In the genomic region with DNA sequence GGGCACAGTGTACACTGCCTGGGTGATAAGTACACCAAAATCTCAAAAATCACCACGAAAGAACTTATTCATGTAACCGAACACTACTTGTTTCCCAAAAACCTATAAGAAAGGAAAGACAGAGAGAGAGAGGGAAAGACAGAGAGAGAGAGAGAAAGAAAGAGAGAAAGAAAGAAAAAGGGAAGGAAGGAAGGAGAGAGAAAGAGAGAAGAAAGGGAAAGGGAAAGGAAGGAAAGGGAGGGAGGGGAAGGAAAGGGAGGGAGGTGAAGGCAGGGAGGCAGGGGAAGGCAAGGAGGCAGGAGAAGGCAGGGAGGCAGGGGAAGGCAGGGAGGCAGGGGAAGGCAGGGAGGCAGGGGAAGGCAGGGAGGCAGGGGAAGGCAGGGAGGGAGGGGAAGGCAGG, we compare ENCODE assay signal across 25 cellular contexts. TPM values are rescaled to one million over a fixed set of nuclear protein-coding genes. Genes with fewer than 3 reads are reported as not detected.
A peak's percentile ranks its signal among the peaks of the same experiment; 100 is the strongest.
DNase-seq lines count a peak whose midpoint lies in the region; ATAC-seq and TF ChIP-seq lines count a peak whose summit lies in the region.
"Had no signal": no experiment of that assay in that cellular context is flagged by ENCODE, and none has a peak within 500 bp of the region (broad histone marks: within the 10 kb centered on the region; RNA-seq: fewer than 3 reads in every experiment).

No MANE protein-coding gene starts in this region.

- no peak overlapping the region for H3K4me3 ChIP-seq in Caco-2 (ENCODE audit: low read depth, low read length)
- H3K4me3 ChIP-seq in MG63: no peak overlapping the region
- H3K4me3 ChIP-seq: Peyer's patch had no signal

- peak overlapping the region; percentile 71 for H3K27ac Mint-ChIP-seq in T-helper 2 cell treated with Interferon-gamma antibody and Interleukin-4, amounts not matched to agents 5 μg/mL and 100 μg/mL, for 36 hours
- H3K27ac Mint-ChIP-seq in Caco-2 (ENCODE audit: unreplicated experiment): peak overlapping the region; percentile 79
- peak overlapping the region; percentile 89 for H3K27ac Mint-ChIP-seq in activated T-helper 17 cell treated with anti-CD3 and anti-CD28 coated beads, Interleukin-2, amount 50 U/mL, for 72 hours
- peak overlapping the region; percentile 31 to 67 (median 59) for H3K27ac Mint-ChIP-seq in nephron
- H3K27ac Mint-ChIP-seq: CD8-positive, alpha-beta T cell; H9; progenitor cell of endocrine pancreas; stimulated activated naive B cell treated with anti-CD40 and anti-IgM and Interleukin-4, amounts not matched to agents 10 μg/mL and 1 μg/mL and 100 μg/mL, for 72 hours had no signal

- CTCF ChIA-PET in Caco-2 (lab: Charles Lee): no interaction called here

- H3K27me3 Mint-ChIP-seq in T-helper 2 cell treated with Interferon-gamma antibody and Interleukin-4, amounts not matched to agents 5 μg/mL and 100 μg/mL, for 36 hours (ENCODE audit: low read depth): no peaks in the 10 kb centered on the region
- no peaks in the 10 kb centered on the region for H3K27me3 Mint-ChIP-seq in Caco-2 (ENCODE audit: insufficient read depth, unreplicated experiment)
- no peaks in the 10 kb centered on the region for H3K27me3 Mint-ChIP-seq in activated T-helper 17 cell treated with anti-CD3 and anti-CD28 coated beads, Interleukin-2, amount 50 U/mL, for 72 hours
- H3K27me3 Mint-ChIP-seq in nephron (ENCODE audit: low read depth): no peaks in the 10 kb centered on the region
- H3K27me3 Mint-ChIP-seq: progenitor cell of endocrine pancreas; stimulated activated naive B cell treated with anti-CD40 and anti-IgM and Interleukin-4, amounts not matched to agents 10 μg/mL and 1 μg/mL and 100 μg/mL, for 72 hours had no signal

- H3K36me3 ChIP-seq in Caco-2 (ENCODE audit: control insufficient read depth, insufficient read depth, low read length) (peaks cover 5% of the 10 kb centered on the region), MG63 (peaks cover 95% of the 10 kb centered on the region)
- H3K36me3 ChIP-seq: neutrophil had no signal

- H3K9me3 ChIP-seq in Caco-2: no peaks in the 10 kb centered on the region
- H3K9me3 ChIP-seq in MG63: no peaks in the 10 kb centered on the region
- H3K9me3 ChIP-seq: neutrophil, Peyer's patch had no signal

- POLR2A ChIA-PET in Caco-2 (lab: Charles Lee): no interaction called here

- no peak for ATAC-seq in activated T-helper 17 cell treated with anti-CD3 and anti-CD28 coated beads, Interleukin-2, amount 50 U/mL, for 72 hours (replicated peaks)
- ATAC-seq in HG03095 (IDR thresholded peaks at IDR 0.05; ENCODE audit: unreplicated experiment): no peak
- ATAC-seq: activated CD4-positive, CD25-positive, alpha-beta regulatory T cell treated with anti-CD3 and anti-CD28 coated beads, Interleukin-2, amount 50 U/mL, for 24 hours; activated T-cell treated with anti-CD3 and anti-CD28 coated beads, Interleukin-2, amount 50 U/mL, for 4 hours; CD8-positive, alpha-beta T cell; sciatic nerve; stimulated activated naive B cell treated with anti-CD40 and anti-IgM and Interleukin-4, amounts not matched to agents 10 μg/mL and 1 μg/mL and 100 μg/mL, for 72 hours had no signal

- H3K27me3 ChIP-seq in Caco-2 (replicated peaks; ENCODE audit: control insufficient read depth, insufficient read depth, low read length): no peaks in the 10 kb centered on the region
- no peaks in the 10 kb centered on the region for H3K27me3 ChIP-seq in MG63
- H3K27me3 ChIP-seq: neutrophil, Peyer's patch had no signal

- H3K36me3 Mint-ChIP-seq in T-helper 2 cell treated with Interferon-gamma antibody and Interleukin-4, amounts not matched to agents 5 μg/mL and 100 μg/mL, for 36 hours (ENCODE audit: low read depth): peaks cover 76% of the 10 kb centered on the region
- H3K36me3 Mint-ChIP-seq in Caco-2 (ENCODE audit: insufficient read depth, unreplicated experiment): peaks cover 99% of the 10 kb centered on the region
- H3K36me3 Mint-ChIP-seq in activated T-helper 17 cell treated with anti-CD3 and anti-CD28 coated beads, Interleukin-2, amount 50 U/mL, for 72 hours (ENCODE audit: low read depth): peaks cover 88% of the 10 kb centered on the region
- peaks cover 92% of the 10 kb centered on the region for H3K36me3 Mint-ChIP-seq in nephron (ENCODE audit: low read depth)

- no peaks in the 10 kb centered on the region for H3K4me1 ChIP-seq in Caco-2
- H3K4me1 ChIP-seq: Peyer's patch had no signal

- H3K4me3 Mint-ChIP-seq in T-helper 2 cell treated with Interferon-gamma antibody and Interleukin-4, amounts not matched to agents 5 μg/mL and 100 μg/mL, for 36 hours: no peak overlapping the region
- H3K4me3 Mint-ChIP-seq in Caco-2 (ENCODE audit: unreplicated experiment) (no peak overlapping the region), nephron (no peak overlapping the region)
- no peak overlapping the region for H3K4me3 Mint-ChIP-seq in activated T-helper 17 cell treated with anti-CD3 and anti-CD28 coated beads, Interleukin-2, amount 50 U/mL, for 72 hours
- H3K4me3 Mint-ChIP-seq: activated T-cell treated with anti-CD3 and anti-CD28 coated beads, Interleukin-2, amount 50 U/mL, for 4 hours; CD8-positive, alpha-beta T cell; stimulated activated naive B cell treated with anti-CD40 and anti-IgM and Interleukin-4, amounts not matched to agents 10 μg/mL and 1 μg/mL and 100 μg/mL, for 72 hours had no signal

- DNase-seq in T-helper 2 cell treated with Interferon-gamma antibody and Interleukin-4, amounts not matched to agents 5 μg/mL and 100 μg/mL, for 36 hours (ENCODE audit: low spot score): no peak
- DNase-seq in T-helper 2 cell: no peak
- no peak for DNase-seq in Caco-2
- DNase-seq in NCI-H510A (lab: John Stamatoyannopoulos, UW): no peak
- DNase-seq in MG63: no peak
- DNase-seq: activated naive CD4-positive, alpha-beta T cell treated with anti-CD3 and anti-CD28 coated beads, Interleukin-2, amount 50 U/mL, for 16 hours; activated T-cell treated with anti-CD3 and anti-CD28 coated beads, Interleukin-2, amount 50 U/mL, for 4 hours; CD8-positive, alpha-beta T cell; DMS153; H9; NCI-H1105; NCI-H187 treated with DMSO at 0.1 percent for 48 hours; NCI-H526 treated with DMSO at 0.1 percent for 48 hours; Peyer's patch; SIG-M5; stimulated activated CD4-positive, alpha-beta T cell treated with anti-CD3 and anti-CD28 coated beads, Interleukin-4, amount 100 ng/mL, for 24 hours; stimulated activated naive B cell treated with anti-CD40 and anti-IgM and Interleukin-4, amounts not matched to agents 10 μg/mL and 1 μg/mL and 100 μg/mL, for 72 hours; SW 1271 had no signal

- no peak for TF ChIP-seq CTCF in Caco-2 (IDR thresholded peaks at IDR 0.05; ENCODE audit: insufficient read depth in 1 of 2, low read depth in 1 of 2, low read length in 1 of 2, severe bottlenecking in 1 of 2, unreplicated experiment in 1 of 2)
- no peak for TF ChIP-seq CTCF in nephron (IDR thresholded peaks at IDR 0.05; ENCODE audit: unreplicated experiment in 3 of 3)

- no TSS peak for BruUV-seq in Caco-2 (replicated peaks; lab: Mats Ljungman, UMichigan)

- no peaks in the 10 kb centered on the region for H3K9me3 Mint-ChIP-seq in T-helper 2 cell treated with Interferon-gamma antibody and Interleukin-4, amounts not matched to agents 5 μg/mL and 100 μg/mL, for 36 hours
- H3K9me3 Mint-ChIP-seq in Caco-2 (ENCODE audit: unreplicated experiment) (no peaks in the 10 kb centered on the region), nephron (no peaks in the 10 kb centered on the region)
- H3K9me3 Mint-ChIP-seq in activated T-helper 17 cell treated with anti-CD3 and anti-CD28 coated beads, Interleukin-2, amount 50 U/mL, for 72 hours: no peaks in the 10 kb centered on the region
- H3K9me3 Mint-ChIP-seq: activated T-cell treated with anti-CD3 and anti-CD28 coated beads, Interleukin-2, amount 50 U/mL, for 4 hours; CD8-positive, alpha-beta T cell; stimulated activated naive B cell treated with anti-CD40 and anti-IgM and Interleukin-4, amounts not matched to agents 10 μg/mL and 1 μg/mL and 100 μg/mL, for 72 hours had no signal

- H3K4me1 Mint-ChIP-seq in T-helper 2 cell treated with Interferon-gamma antibody and Interleukin-4, amounts not matched to agents 5 μg/mL and 100 μg/mL, for 36 hours (ENCODE audit: low read depth): peaks cover 4% of the 10 kb centered on the region
- H3K4me1 Mint-ChIP-seq in Caco-2 (ENCODE audit: low read depth, unreplicated experiment) (peaks cover 26% of the 10 kb centered on the region), nephron (peaks cover 39% of the 10 kb centered on the region)
- peaks cover 8% of the 10 kb centered on the region for H3K4me1 Mint-ChIP-seq in activated T-helper 17 cell treated with anti-CD3 and anti-CD28 coated beads, Interleukin-2, amount 50 U/mL, for 72 hours
- H3K4me1 Mint-ChIP-seq: stimulated activated naive B cell treated with anti-CD40 and anti-IgM and Interleukin-4, amounts not matched to agents 10 μg/mL and 1 μg/mL and 100 μg/mL, for 72 hours had no signal

- intact Hi-C loops in Caco-2 (cut with micrococcal nuclease; ENCODE audit: unreplicated experiment): no loop called here

RNA-seq across cellular contexts. Expression of a gene that starts 48.2 kb away (rescaled TPM):
- total RNA-seq in Caco-2 (2022): 1,141 and 1,158 TPM in 2 replicates
- 100 to 1,000 TPM; 120 to 420 TPM for total RNA-seq in activated T-helper 17 cell treated with anti-CD3 and anti-CD28 coated beads, Interleukin-2, amount 50 U/mL, for 72 hours
- total RNA-seq in MG63 (2014; rRNA removed; shearing (Covaris generic); ENCODE audit: low replicate concordance): 5,310 and 5,617 TPM in 2 replicates
